Comparison of ENCODE assay signal across 11 cellular contexts in the genomic region with DNA sequence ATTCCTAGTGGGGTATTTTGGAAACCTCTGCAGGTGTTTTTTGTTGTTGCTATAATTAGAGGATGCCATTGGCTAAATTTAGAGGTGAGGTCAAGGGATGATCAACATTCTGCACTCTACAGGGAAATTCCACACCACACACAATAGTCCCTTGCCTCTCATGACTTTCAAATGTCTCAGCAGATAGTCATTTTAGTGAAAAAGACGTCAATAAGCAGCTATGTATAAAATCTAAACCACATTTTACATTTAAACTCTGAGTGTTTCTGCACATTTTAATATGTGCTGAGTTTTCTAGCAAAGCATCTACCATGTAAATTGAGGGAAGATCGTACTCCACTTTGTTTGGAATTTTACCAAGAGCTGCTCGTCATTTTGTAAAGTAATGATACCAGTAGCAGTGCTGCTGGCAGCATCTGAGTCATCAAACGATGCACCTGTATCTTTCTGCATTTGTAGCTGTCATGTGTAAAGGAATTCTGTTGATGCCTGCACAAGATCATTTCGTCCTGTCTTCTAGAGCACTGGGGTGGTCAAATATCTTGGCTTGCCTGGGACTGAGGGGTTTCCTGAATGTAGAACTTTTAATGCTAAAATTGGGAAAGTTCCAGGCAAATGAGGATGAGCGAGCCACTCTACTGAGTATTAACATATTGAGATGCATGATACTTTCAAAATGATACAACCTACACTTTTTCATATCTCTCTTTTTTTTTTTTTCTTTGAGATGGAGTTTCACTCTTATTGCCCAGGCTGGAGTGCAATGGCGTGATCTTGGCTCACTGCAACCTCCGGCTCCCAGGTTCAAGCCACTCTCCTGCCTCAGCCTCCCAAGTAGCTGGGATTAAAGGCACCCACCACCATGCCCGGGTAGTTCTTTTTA.
DNase-seq lines count a peak whose midpoint lies in the region; ATAC-seq and TF ChIP-seq lines count a peak whose summit lies in the region.
"Had no signal": no experiment of that assay in that cellular context is flagged by ENCODE, and none has a peak within 500 bp of the region (broad histone marks: within the 10 kb centered on the region; RNA-seq: fewer than 3 reads in every experiment).

No MANE protein-coding gene starts in this region.

- no peaks in the 10 kb centered on the region for H3K36me3 ChIP-seq in gastroesophageal sphincter

- peak; percentile 35 for DNase-seq in myocyte (ENCODE audit: low read depth)
- no peak for DNase-seq in NOMO-1 treated with dmso at 0.1 percent for 144 hours (lab: John Stamatoyannopoulos, UW; ENCODE audit: unreplicated experiment)
- DNase-seq in cerebellar nuclear complex (lab: John Stamatoyannopoulos, UW) = no peak
- DNase-seq in central memory CD4-positive, alpha-beta T cell = no peak
- DNase-seq: activated CD4-positive, CD25-positive, alpha-beta regulatory T cell; NCI-H1930; stimulated activated CD8-positive, alpha-beta memory T cell treated with anti-CD3 and anti-CD28 coated beads, Interleukin-4, amount 100 ng/mL, for 48 hours had no signal

- no peak overlapping the region for H3K4me3 ChIP-seq in gastroesophageal sphincter

- TF ChIP-seq CTCF in gastroesophageal sphincter (IDR thresholded peaks at IDR 0.05) = no peak

- no peak overlapping the region for H3K27ac ChIP-seq in gastroesophageal sphincter

- 58 to 70% methylated on average over 6 to 9 of the region's 9 CpGs for WGBS in gastroesophageal sphincter (ENCODE audit: low coverage in 1 of 2), 2 donors

- no peak for TF ChIP-seq EP300 in gastroesophageal sphincter (IDR thresholded peaks at IDR 0.05)

- no peaks in the 10 kb centered on the region for H3K9me3 ChIP-seq in gastroesophageal sphincter

- no peak for TF ChIP-seq POLR2A in gastroesophageal sphincter (IDR thresholded peaks at IDR 0.05)

- ATAC-seq in GM18498 (IDR thresholded peaks at IDR 0.05; ENCODE audit: unreplicated experiment) (peak; percentile 61), GM21528 (IDR thresholded peaks at IDR 0.05; ENCODE audit: low FRiP score, unreplicated experiment) (peak; percentile 52), HG03439 (IDR thresholded peaks at IDR 0.05; ENCODE audit: unreplicated experiment) (peak; percentile 65), gastroesophageal sphincter (no peak)

- H3K4me1 ChIP-seq in gastroesophageal sphincter = peaks cover 0 to 22% (median 0%) of the 10 kb centered on the region in 3 donors

- no peaks in the 10 kb centered on the region for H3K27me3 ChIP-seq in gastroesophageal sphincter
